In the genomic region with DNA sequence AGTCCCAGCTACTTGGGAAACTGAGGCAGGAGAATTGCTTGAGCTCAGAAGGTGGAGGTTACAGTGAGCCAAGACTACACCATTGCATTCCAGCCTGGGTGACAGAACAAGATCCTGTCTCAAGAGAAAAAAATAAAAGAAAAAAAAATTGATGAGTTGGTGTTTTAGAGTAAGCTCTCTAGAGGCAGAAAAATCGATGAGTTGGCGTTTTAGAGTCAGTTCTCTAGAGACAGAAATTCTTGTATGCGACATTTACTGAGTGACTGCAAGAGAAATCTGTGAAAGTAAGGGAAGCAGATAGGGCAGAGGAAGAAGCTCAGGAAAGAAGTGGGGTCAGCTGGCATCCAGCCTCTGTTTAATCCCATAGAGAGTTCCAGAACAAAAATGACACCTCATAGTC, we compare ENCODE assay signal across 29 cellular contexts.
"Had no signal": no experiment of that assay in that cellular context is flagged by ENCODE, and none has a peak within 500 bp of the region (broad histone marks: within the 10 kb centered on the region; RNA-seq: fewer than 3 reads in every experiment).

No MANE protein-coding gene starts in this region.

- H3K9me3 ChIP-seq: neutrophil, ovary, psoas muscle, suprapubic skin, testis, tibial artery, transverse colon, upper lobe of right lung, uterus had no signal

- H3K4me1 ChIP-seq: psoas muscle, spleen, suprapubic skin, testis, tibial artery, transverse colon, upper lobe of right lung, uterus had no signal

- DNase-seq: naive thymus-derived CD4-positive, alpha-beta T cell; nephron progenitor cell; nucleus accumbens; ovary; posterior cingulate gyrus; psoas muscle; right cardiac atrium; spleen; stimulated activated CD4-positive, alpha-beta T cell treated with anti-CD3 and anti-CD28 coated beads, Interleukin-12 subunit alpha, Interleukin-12 subunit beta, amount 100 ng/mL, for 4 hours; stimulated activated CD4-positive, alpha-beta T cell treated with anti-CD3 and anti-CD28 coated beads, Interleukin-1b, Interleukin-23, amount 100 ng/mL, for 48 hours; stimulated activated CD4-positive, alpha-beta T cell treated with anti-CD3 and anti-CD28 coated beads, Interleukin-4, amount 100 ng/mL, for 1 hour; stimulated activated CD4-positive, alpha-beta T cell treated with anti-CD3 and anti-CD28 coated beads, Interleukin-4, amount 100 ng/mL, for 4 hours; stimulated activated CD8-positive, alpha-beta memory T cell treated with anti-CD3 and anti-CD28 coated beads, Interleukin-4, amount 100 ng/mL, for 48 hours; stimulated activated naive CD4-positive, alpha-beta T cell; stimulated activated naive CD8-positive, alpha-beta T cell treated with anti-CD3 and anti-CD28 coated beads, Interleukin-15, amount 100 ng/mL, for 72 hours; stimulated activated naive CD8-positive, alpha-beta T cell treated with anti-CD3 and anti-CD28 coated beads, Interleukin-15, Interleukin-2, amounts not matched to agents 100 U/mL and 50 U/mL, for 24 hours; substantia nigra; testis; tibial artery; transverse colon; upper lobe of right lung; uterus had no signal

- H3K36me3 ChIP-seq: neutrophil, ovary, spleen, suprapubic skin, tibial artery, transverse colon, upper lobe of right lung, uterus had no signal

- H3K4me3 ChIP-seq: ovary, psoas muscle, skin epidermis, smooth muscle cell, spleen, suprapubic skin, testis, tibial artery, transverse colon, upper lobe of right lung, uterus had no signal

- ATAC-seq: naive thymus-derived CD4-positive, alpha-beta T cell; natural killer cell treated with Interleukin-12 subunit alpha and Interleukin-12 subunit beta and Interleukin-15 and Interleukin-18, amount 100 ng/mL, for 72 hours; psoas muscle; right cardiac atrium; sciatic nerve; stimulated activated memory B cell treated with anti-CD40 and anti-IgM and Interleukin-4, amounts not matched to agents 10 μg/mL and 1 μg/mL and 100 μg/mL, for 72 hours; stimulated activated naive CD8-positive, alpha-beta T cell treated with anti-CD3 and anti-CD28 coated beads, Interleukin-15, amount 100 ng/mL, for 72 hours; stimulated activated naive CD8-positive, alpha-beta T cell treated with anti-CD3 and anti-CD28 coated beads, Interleukin-15, Interleukin-2, amounts not matched to agents 100 U/mL and 50 U/mL, for 24 hours; upper lobe of right lung had no signal

- H3K27ac ChIP-seq: neutrophil, ovary, psoas muscle, skin epidermis, spleen, suprapubic skin, testis, tibial artery, transverse colon, upper lobe of right lung, uterus had no signal

- H3K4me2 ChIP-seq: smooth muscle cell had no signal

- H3K27me3 ChIP-seq: neutrophil, spleen, suprapubic skin, testis, tibial artery, transverse colon, upper lobe of right lung, uterus had no signal
